Comparison of ENCODE assay signal across 1 cellular context in the genomic region with DNA sequence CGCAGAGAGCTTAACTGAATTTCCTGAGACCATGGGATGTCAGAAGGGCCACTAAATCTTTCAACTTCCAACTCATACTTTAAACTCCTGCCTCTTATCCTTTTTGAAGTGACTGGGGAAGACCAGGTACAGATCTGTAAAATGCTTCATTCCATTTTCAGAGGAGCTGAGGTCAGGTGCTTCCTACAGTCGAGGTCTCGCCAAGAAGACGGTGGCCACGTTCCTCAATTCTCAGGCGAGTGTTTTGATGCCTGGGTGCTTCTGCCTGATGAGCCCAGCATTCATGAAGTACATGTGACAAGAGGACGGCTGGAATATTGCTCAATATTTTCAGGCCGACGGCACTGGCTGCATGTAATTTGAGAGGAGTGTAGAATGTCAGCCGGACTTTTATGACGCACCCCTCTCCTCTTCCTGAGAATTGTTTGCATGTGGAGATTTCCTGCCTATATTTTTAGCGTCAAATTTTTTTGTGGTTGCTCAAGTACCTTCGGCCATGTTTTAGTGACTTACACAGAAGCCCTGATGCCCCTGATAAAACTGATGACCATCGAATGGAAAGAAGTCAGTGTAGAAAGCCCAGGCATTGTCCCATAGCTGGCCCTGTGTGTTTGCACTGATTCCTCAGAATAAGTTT.
TF ChIP-seq lines count a peak whose summit lies in the region.

No MANE protein-coding gene starts in this region.

TF ChIP-seq in HEK293, 187 proteins besides CTCF, POLR2A, EP300 and RAD21 (continued from another document):
- TF ChIP-seq, protein P1, sequence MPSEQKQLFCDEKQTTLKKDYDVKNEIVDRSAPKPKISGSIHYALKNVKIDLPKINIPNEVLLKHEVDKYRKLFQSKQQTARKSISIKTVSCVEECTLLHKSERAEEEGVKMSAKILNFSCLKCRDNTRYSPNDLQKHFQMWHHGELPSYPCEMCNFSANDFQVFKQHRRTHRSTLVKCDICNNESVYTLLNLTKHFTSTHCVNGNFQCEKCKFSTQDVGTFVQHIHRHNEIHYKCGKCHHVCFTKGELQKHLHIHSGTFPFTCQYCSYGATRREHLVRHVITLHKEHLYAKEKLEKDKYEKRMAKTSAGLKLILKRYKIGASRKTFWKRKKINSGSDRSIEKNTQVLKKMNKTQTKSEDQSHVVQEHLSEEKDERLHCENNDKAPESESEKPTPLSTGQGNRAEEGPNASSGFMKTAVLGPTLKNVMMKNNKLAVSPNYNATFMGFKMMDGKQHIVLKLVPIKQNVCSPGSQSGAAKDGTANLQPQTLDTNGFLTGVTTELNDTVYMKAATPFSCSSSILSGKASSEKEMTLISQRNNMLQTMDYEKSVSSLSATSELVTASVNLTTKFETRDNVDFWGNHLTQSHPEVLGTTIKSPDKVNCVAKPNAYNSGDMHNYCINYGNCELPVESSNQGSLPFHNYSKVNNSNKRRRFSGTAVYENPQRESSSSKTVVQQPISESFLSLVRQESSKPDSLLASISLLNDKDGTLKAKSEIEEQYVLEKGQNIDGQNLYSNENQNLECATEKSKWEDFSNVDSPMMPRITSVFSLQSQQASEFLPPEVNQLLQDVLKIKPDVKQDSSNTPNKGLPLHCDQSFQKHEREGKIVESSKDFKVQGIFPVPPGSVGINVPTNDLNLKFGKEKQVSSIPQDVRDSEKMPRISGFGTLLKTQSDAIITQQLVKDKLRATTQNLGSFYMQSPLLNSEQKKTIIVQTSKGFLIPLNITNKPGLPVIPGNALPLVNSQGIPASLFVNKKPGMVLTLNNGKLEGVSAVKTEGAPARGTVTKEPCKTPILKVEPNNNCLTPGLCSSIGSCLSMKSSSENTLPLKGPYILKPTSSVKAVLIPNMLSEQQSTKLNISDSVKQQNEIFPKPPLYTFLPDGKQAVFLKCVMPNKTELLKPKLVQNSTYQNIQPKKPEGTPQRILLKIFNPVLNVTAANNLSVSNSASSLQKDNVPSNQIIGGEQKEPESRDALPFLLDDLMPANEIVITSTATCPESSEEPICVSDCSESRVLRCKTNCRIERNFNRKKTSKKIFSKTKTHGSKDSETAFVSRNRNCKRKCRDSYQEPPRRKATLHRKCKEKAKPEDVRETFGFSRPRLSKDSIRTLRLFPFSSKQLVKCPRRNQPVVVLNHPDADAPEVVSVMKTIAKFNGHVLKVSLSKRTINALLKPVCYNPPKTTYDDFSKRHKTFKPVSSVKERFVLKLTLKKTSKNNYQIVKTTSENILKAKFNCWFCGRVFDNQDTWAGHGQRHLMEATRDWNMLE (tag by site-specific recombination; conservative IDR thresholded peaks at IDR 0.05; ENCODE audit: low read depth), result peak; percentile 45; the same call in 1 of the 2 replicates
- TF ChIP-seq ZSCAN30 (tag by site-specific recombination; IDR thresholded peaks at IDR 0.05), result peak; percentile 41; the same call in 1 of the 2 replicates
- TF ChIP-seq YY1 (tag by site-specific recombination; IDR thresholded peaks at IDR 0.05), result peak; percentile 30; the same call in 1 of the 2 replicates
- peak; percentile 34; the same call in 1 of the 2 replicates for TF ChIP-seq ZNF558 (tag by site-specific recombination; IDR thresholded peaks at IDR 0.05)
- no peak for TF ChIP-seq ZNF112 (tag by site-specific recombination; IDR thresholded peaks at IDR 0.05)
- TF ChIP-seq, protein P2, sequence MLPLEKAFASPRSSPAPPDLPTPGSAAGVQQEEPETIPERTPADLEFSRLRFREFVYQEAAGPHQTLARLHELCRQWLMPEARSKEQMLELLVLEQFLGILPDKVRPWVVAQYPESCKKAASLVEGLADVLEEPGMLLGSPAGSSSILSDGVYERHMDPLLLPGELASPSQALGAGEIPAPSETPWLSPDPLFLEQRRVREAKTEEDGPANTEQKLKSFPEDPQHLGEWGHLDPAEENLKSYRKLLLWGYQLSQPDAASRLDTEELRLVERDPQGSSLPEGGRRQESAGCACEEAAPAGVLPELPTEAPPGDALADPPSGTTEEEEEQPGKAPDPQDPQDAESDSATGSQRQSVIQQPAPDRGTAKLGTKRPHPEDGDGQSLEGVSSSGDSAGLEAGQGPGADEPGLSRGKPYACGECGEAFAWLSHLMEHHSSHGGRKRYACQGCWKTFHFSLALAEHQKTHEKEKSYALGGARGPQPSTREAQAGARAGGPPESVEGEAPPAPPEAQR (tag by site-specific recombination; IDR thresholded peaks at IDR 0.05), result no peak
- peak; percentile 78 for TF ChIP-seq ZNF366 (tag by site-specific recombination; conservative IDR thresholded peaks at IDR 0.05)
- no peak for TF ChIP-seq GLI4 (tag by site-specific recombination; IDR thresholded peaks at IDR 0.05)
- 0 out of 2 replicates have a peak, but pooled peaks have one; percentile 7 for TF ChIP-seq ZFP69B (tag by site-specific recombination; IDR thresholded peaks at IDR 0.05)
- peak; percentile 83 for TF ChIP-seq SP7 (tag by site-specific recombination; IDR thresholded peaks at IDR 0.05)
- TF ChIP-seq, protein P3, sequence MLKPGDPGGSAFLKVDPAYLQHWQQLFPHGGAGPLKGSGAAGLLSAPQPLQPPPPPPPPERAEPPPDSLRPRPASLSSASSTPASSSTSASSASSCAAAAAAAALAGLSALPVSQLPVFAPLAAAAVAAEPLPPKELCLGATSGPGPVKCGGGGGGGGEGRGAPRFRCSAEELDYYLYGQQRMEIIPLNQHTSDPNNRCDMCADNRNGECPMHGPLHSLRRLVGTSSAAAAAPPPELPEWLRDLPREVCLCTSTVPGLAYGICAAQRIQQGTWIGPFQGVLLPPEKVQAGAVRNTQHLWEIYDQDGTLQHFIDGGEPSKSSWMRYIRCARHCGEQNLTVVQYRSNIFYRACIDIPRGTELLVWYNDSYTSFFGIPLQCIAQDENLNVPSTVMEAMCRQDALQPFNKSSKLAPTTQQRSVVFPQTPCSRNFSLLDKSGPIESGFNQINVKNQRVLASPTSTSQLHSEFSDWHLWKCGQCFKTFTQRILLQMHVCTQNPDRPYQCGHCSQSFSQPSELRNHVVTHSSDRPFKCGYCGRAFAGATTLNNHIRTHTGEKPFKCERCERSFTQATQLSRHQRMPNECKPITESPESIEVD (tag by site-specific recombination; IDR thresholded peaks at IDR 0.05), result peak; percentile 57; the same call in 1 of the 2 replicates
- TF ChIP-seq GFI1B (tag by site-specific recombination; IDR thresholded peaks at IDR 0.05), result peak; percentile 68; the same call in 1 of the 2 replicates
- peak; percentile 66; the same call in 1 of the 2 replicates for TF ChIP-seq ZXDB (tag by site-specific recombination; IDR thresholded peaks at IDR 0.05)
- peak; percentile 78 for TF ChIP-seq ZNF335 (tag by site-specific recombination; conservative IDR thresholded peaks at IDR 0.05)
- TF ChIP-seq ZNF423 (tag by site-specific recombination; IDR thresholded peaks at IDR 0.05), result no peak
- TF ChIP-seq, protein P4, sequence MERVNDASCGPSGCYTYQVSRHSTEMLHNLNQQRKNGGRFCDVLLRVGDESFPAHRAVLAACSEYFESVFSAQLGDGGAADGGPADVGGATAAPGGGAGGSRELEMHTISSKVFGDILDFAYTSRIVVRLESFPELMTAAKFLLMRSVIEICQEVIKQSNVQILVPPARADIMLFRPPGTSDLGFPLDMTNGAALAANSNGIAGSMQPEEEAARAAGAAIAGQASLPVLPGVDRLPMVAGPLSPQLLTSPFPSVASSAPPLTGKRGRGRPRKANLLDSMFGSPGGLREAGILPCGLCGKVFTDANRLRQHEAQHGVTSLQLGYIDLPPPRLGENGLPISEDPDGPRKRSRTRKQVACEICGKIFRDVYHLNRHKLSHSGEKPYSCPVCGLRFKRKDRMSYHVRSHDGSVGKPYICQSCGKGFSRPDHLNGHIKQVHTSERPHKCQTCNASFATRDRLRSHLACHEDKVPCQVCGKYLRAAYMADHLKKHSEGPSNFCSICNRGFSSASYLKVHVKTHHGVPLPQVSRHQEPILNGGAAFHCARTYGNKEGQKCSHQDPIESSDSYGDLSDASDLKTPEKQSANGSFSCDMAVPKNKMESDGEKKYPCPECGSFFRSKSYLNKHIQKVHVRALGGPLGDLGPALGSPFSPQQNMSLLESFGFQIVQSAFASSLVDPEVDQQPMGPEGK (tag by site-specific recombination; IDR thresholded peaks at IDR 0.05), result 0 out of 2 replicates have a peak, but pooled peaks have one; percentile 18
- TF ChIP-seq ZBTB17 (tag by site-specific recombination; IDR thresholded peaks at IDR 0.05), result peak; percentile 79
- 0 out of 2 replicates have a peak, but pooled peaks have one; percentile 36 for TF ChIP-seq ZNF341 (tag by site-specific recombination; IDR thresholded peaks at IDR 0.05; ENCODE audit: low read depth)
- TF ChIP-seq SETDB1 (IDR thresholded peaks at IDR 0.05; ENCODE audit: insufficient read length, low read length), result no peak
- peak; percentile 94 for TF ChIP-seq ZNF629 (tag by site-specific recombination; IDR thresholded peaks at IDR 0.05)
- TF ChIP-seq, protein P5, sequence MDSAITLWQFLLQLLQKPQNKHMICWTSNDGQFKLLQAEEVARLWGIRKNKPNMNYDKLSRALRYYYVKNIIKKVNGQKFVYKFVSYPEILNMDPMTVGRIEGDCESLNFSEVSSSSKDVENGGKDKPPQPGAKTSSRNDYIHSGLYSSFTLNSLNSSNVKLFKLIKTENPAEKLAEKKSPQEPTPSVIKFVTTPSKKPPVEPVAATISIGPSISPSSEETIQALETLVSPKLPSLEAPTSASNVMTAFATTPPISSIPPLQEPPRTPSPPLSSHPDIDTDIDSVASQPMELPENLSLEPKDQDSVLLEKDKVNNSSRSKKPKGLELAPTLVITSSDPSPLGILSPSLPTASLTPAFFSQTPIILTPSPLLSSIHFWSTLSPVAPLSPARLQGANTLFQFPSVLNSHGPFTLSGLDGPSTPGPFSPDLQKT (IDR thresholded peaks at IDR 0.05; ENCODE audit: borderline replicate concordance, low read depth, low read length), result no peak
- peak; percentile 77 for TF ChIP-seq ZEB2 (tag by site-specific recombination; IDR thresholded peaks at IDR 0.05)
- no peak for TF ChIP-seq EGR2 (tag by site-specific recombination; IDR thresholded peaks at IDR 0.05; ENCODE audit: low read depth)
- TF ChIP-seq ZNF239 (tag by site-specific recombination; IDR thresholded peaks at IDR 0.05), result no peak
- TF ChIP-seq, protein P6, sequence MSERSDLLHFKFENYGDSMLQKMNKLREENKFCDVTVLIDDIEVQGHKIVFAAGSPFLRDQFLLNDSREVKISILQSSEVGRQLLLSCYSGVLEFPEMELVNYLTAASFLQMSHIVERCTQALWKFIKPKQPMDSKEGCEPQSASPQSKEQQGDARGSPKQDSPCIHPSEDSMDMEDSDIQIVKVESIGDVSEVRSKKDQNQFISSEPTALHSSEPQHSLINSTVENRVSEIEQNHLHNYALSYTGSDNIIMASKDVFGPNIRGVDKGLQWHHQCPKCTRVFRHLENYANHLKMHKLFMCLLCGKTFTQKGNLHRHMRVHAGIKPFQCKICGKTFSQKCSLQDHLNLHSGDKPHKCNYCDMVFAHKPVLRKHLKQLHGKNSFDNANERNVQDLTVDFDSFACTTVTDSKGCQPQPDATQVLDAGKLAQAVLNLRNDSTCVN (tag by site-specific recombination; optimal IDR thresholded peaks at IDR 0.05), result no peak
- peak; percentile 72; the same call in 1 of the 2 replicates for TF ChIP-seq KLF10 (tag by site-specific recombination; IDR thresholded peaks at IDR 0.05)
- peak; percentile 65 for TF ChIP-seq OSR2 (tag by site-specific recombination; IDR thresholded peaks at IDR 0.05)
- 0 out of 2 replicates have a peak, but pooled peaks have one; percentile 24 for TF ChIP-seq YY2 (tag by site-specific recombination; IDR thresholded peaks at IDR 0.05)
- TF ChIP-seq MYNN (tag by site-specific recombination; IDR thresholded peaks at IDR 0.05; ENCODE audit: borderline replicate concordance), result peak; percentile 47; the same call in 1 of the 2 replicates
- TF ChIP-seq, protein P7, sequence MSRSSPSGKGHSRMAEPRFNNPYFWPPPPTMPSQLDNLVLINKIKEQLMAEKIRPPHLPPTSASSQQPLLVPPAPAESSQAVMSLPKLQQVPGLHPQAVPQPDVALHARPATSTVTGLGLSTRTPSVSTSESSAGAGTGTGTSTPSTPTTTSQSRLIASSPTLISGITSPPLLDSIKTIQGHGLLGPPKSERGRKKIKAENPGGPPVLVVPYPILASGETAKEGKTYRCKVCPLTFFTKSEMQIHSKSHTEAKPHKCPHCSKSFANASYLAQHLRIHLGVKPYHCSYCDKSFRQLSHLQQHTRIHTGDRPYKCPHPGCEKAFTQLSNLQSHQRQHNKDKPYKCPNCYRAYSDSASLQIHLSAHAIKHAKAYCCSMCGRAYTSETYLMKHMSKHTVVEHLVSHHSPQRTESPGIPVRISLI (tag by site-specific recombination; IDR thresholded peaks at IDR 0.05), result peak; percentile 65; the same call in 1 of the 2 replicates
- TF ChIP-seq, protein P8, sequence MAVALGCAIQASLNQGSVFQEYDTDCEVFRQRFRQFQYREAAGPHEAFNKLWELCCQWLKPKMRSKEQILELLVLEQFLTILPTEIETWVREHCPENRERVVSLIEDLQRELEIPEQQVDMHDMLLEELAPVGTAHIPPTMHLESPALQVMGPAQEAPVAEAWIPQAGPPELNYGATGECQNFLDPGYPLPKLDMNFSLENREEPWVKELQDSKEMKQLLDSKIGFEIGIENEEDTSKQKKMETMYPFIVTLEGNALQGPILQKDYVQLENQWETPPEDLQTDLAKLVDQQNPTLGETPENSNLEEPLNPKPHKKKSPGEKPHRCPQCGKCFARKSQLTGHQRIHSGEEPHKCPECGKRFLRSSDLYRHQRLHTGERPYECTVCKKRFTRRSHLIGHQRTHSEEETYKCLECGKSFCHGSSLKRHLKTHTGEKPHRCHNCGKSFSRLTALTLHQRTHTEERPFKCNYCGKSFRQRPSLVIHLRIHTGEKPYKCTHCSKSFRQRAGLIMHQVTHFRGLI (tag by site-specific recombination; IDR thresholded peaks at IDR 0.05), result 0 out of 2 replicates have a peak, but pooled peaks have one; percentile 28
- TF ChIP-seq ZBTB20 (tag by site-specific recombination; IDR thresholded peaks at IDR 0.05), result peak; percentile 59
- peak; percentile 80 for TF ChIP-seq ZBTB21 (tag by site-specific recombination; IDR thresholded peaks at IDR 0.05)
- TF ChIP-seq, protein P9, sequence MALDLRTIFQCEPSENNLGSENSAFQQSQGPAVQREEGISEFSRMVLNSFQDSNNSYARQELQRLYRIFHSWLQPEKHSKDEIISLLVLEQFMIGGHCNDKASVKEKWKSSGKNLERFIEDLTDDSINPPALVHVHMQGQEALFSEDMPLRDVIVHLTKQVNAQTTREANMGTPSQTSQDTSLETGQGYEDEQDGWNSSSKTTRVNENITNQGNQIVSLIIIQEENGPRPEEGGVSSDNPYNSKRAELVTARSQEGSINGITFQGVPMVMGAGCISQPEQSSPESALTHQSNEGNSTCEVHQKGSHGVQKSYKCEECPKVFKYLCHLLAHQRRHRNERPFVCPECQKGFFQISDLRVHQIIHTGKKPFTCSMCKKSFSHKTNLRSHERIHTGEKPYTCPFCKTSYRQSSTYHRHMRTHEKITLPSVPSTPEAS (tag by site-specific recombination; IDR thresholded peaks at IDR 0.05), result no peak
- TF ChIP-seq ZNF24 (tag by site-specific recombination; IDR thresholded peaks at IDR 0.05), result 0 out of 2 replicates have a peak, but pooled peaks have one; percentile 42
- peak; percentile 98 for TF ChIP-seq ZNF660 (tag by site-specific recombination; IDR thresholded peaks at IDR 0.05)
